In the genomic region with DNA sequence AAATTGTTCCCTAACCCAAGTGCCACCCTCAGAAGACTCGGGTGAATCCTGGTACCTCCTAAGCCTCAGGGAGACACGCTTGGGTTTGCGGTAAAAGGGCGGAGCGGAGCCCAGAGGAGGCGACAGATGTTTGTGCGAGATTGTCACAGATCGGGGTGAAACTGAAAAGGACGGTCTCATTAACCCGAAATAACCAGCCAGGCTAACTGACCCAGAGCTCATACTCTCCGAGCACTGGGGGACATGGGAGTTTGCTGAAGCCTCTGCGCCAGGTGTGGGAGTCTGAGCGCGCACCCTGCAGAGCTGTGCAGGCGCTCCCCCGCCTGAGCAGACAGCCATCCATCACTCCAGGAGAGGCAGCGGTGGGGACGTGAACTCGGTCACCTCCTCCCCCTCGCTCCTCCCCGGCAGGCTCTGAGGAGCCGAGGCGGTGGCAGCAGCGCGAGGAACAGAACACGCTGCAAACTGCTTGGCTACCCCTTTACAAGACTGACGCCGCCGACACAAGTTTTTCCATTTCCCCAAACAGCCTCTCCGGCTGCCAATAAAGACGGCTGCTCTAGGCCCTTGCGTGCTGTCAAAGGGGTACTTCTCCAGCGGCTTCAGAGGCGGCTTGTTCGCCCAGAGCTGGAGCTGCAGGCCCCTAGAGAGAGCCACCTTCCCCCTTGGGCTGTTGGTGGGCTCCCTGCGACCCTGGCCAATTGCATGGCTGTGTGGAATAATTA, we compare ENCODE assay signal across 8 cellular contexts. TPM values are rescaled to one million over a fixed set of nuclear protein-coding genes. Genes with fewer than 3 reads are reported as not detected.
DNase-seq lines count a peak whose midpoint lies in the region; ATAC-seq, FAIRE-seq and TF ChIP-seq lines count a peak whose summit lies in the region.

No MANE protein-coding gene starts in this region.

- H3K4me3 Mint-ChIP-seq in activated T-helper 2 cell treated with anti-CD3 and anti-CD28 coated beads, Interferon-gamma antibody, Interleukin-2, Interleukin-4, amounts not matched to agents 10 μg/mL and 5 μg/mL and 100 μg/mL, durations not matched to agents 14 hours and 24 hours and 36 hours (ENCODE audit: low read depth) = peak overlapping the region; percentile 18

- DNase-seq in HUDEP-2 (lab: John Stamatoyannopoulos, UW; ENCODE audit: unreplicated experiment in 76 of 76) (peak in 73 of 76 experiments; percentile 37 to 97 (median 81)), activated gamma-delta T cell treated with Interleukin-2 at 50 U/mL for 16 hours (no peak), frontal cortex (ENCODE audit: low spot score in 2 of 2) (no peak), HK-2 (ENCODE audit: unreplicated experiment) (no peak)
- no peak for DNase-seq in activated T-helper 2 cell treated with anti-CD3 and anti-CD28 coated beads, Interferon-gamma antibody, Interleukin-2, Interleukin-4, amounts not matched to agents 10 μg/mL and 5 μg/mL and 100 μg/mL, durations not matched to agents 14 hours and 24 hours and 36 hours (ENCODE audit: low spot score)
- no peak for DNase-seq in effector CD4-positive, alpha-beta T cell

- no peaks in the 10 kb centered on the region for H3K9me3 Mint-ChIP-seq in activated T-helper 2 cell treated with anti-CD3 and anti-CD28 coated beads, Interferon-gamma antibody, Interleukin-2, Interleukin-4, amounts not matched to agents 10 μg/mL and 5 μg/mL and 100 μg/mL, durations not matched to agents 14 hours and 24 hours and 36 hours

- no peak for FAIRE-seq in frontal cortex (lab: Jason Lieb, UNC)

- H3K4me1 Mint-ChIP-seq in activated T-helper 2 cell treated with anti-CD3 and anti-CD28 coated beads, Interferon-gamma antibody, Interleukin-2, Interleukin-4, amounts not matched to agents 10 μg/mL and 5 μg/mL and 100 μg/mL, durations not matched to agents 14 hours and 24 hours and 36 hours (ENCODE audit: low read depth) = peaks cover 10% of the 10 kb centered on the region

- TF ChIP-seq CTCF in GM12872 (IDR thresholded peaks at IDR 0.05; ENCODE audit: insufficient read depth, low read depth, low read length) = 0 out of 3 replicates have a peak, but pooled peaks have one; percentile 12

- no peaks in the 10 kb centered on the region for H3K36me3 Mint-ChIP-seq in activated T-helper 2 cell treated with anti-CD3 and anti-CD28 coated beads, Interferon-gamma antibody, Interleukin-2, Interleukin-4, amounts not matched to agents 10 μg/mL and 5 μg/mL and 100 μg/mL, durations not matched to agents 14 hours and 24 hours and 36 hours (ENCODE audit: low read depth)

- H3K27ac Mint-ChIP-seq in activated T-helper 2 cell treated with anti-CD3 and anti-CD28 coated beads, Interferon-gamma antibody, Interleukin-2, Interleukin-4, amounts not matched to agents 10 μg/mL and 5 μg/mL and 100 μg/mL, durations not matched to agents 14 hours and 24 hours and 36 hours = no peak overlapping the region

- H3K27me3 Mint-ChIP-seq in activated T-helper 2 cell treated with anti-CD3 and anti-CD28 coated beads, Interferon-gamma antibody, Interleukin-2, Interleukin-4, amounts not matched to agents 10 μg/mL and 5 μg/mL and 100 μg/mL, durations not matched to agents 14 hours and 24 hours and 36 hours (ENCODE audit: low read depth) = peaks cover 70% of the 10 kb centered on the region

- peak; percentile 86 for ATAC-seq in GM21390 (IDR thresholded peaks at IDR 0.05; ENCODE audit: unreplicated experiment)

- intact Hi-C loops in activated T-helper 2 cell treated with anti-CD3 and anti-CD28 coated beads, Interferon-gamma antibody, Interleukin-2, Interleukin-4, amounts not matched to agents 10 μg/mL and 5 μg/mL and 100 μg/mL, durations not matched to agents 14 hours and 24 hours and 36 hours (cut with micrococcal nuclease) = no loop called here

RNA-seq across cellular contexts. Expression of a gene that starts 43.5 kb away (rescaled TPM):
- 13.3 and 14.2 TPM in 2 replicates for total RNA-seq in activated T-helper 2 cell treated with anti-CD3 and anti-CD28 coated beads, Interferon-gamma antibody, Interleukin-2, Interleukin-4, amounts not matched to agents 10 μg/mL and 5 μg/mL and 100 μg/mL, durations not matched to agents 14 hours and 24 hours and 36 hours
- total RNA-seq in frontal cortex = 18.8 TPM

RNA-seq across cellular contexts. Expression of a gene that starts 57.1 kb away (rescaled TPM):
- 31.7 and 34.9 TPM in 2 replicates for total RNA-seq in activated T-helper 2 cell treated with anti-CD3 and anti-CD28 coated beads, Interferon-gamma antibody, Interleukin-2, Interleukin-4, amounts not matched to agents 10 μg/mL and 5 μg/mL and 100 μg/mL, durations not matched to agents 14 hours and 24 hours and 36 hours
- 1.6 TPM for total RNA-seq in frontal cortex

Comparison
In these comparisons a context has a peak if more than half of its experiments do, and no peak if none do; other contexts are left out.
1. DNase-seq: peak in HUDEP-2 (73 of 76); none in activated T-helper 2 cell treated with anti-CD3 and anti-CD28 coated beads, Interferon-gamma antibody, Interleukin-2, Interleukin-4, amounts not matched to agents 10 μg/mL and 5 μg/mL and 100 μg/mL, durations not matched to agents 14 hours and 24 hours and 36 hours (single experiment), activated gamma-delta T cell treated with Interleukin-2 at 50 U/mL for 16 hours (single experiment), frontal cortex (0 of 2), HK-2 (single experiment) and effector CD4-positive, alpha-beta T cell (single experiment).
2. RNA of a gene that starts 57.1 kb away (total RNA-seq): 31.7 to 34.9 TPM in activated T-helper 2 cell treated with anti-CD3 and anti-CD28 coated beads, Interferon-gamma antibody, Interleukin-2, Interleukin-4, amounts not matched to agents 10 μg/mL and 5 μg/mL and 100 μg/mL, durations not matched to agents 14 hours and 24 hours and 36 hours; 1.6 TPM in frontal cortex (single experiment); every median in the first group is over 10 times any median in the second.